9 cellular contexts compared by ENCODE assay signal in genomic region chr14:69682607-69683263, GRCh38.
DNase-seq lines count a peak whose midpoint lies in the region; ATAC-seq and TF ChIP-seq lines count a peak whose summit lies in the region.
"Had no signal": no experiment of that assay in that cellular context is flagged by ENCODE, and none has a peak within 500 bp of the region (broad histone marks: within the 10 kb centered on the region; RNA-seq: fewer than 3 reads in every experiment).

No MANE protein-coding gene starts in this region.

- peaks cover 51 to 60% of the 10 kb centered on the region in 2 donors for H3K4me1 Mint-ChIP-seq in effector memory CD8-positive, alpha-beta T cell (ENCODE audit: low read depth in 2 of 2)

- DNase-seq in Peyer's patch (no peak), NCI-H446 treated with DMSO at 0.1 percent for 48 hours (lab: John Stamatoyannopoulos, UW) (no peak)
- DNase-seq in effector memory CD8-positive, alpha-beta T cell: no peak
- no peak for DNase-seq in activated CD4-positive, CD25-positive, alpha-beta regulatory T cell treated with anti-CD3 and anti-CD28 coated beads, Interleukin-2, amount 50 U/mL, for 72 hours
- DNase-seq: NCI-H1092 had no signal

- H3K27ac Mint-ChIP-seq in effector memory CD8-positive, alpha-beta T cell: peak overlapping the region; percentile 15 to 81
- H3K27ac Mint-ChIP-seq: WTC11 had no signal

- peaks cover 38% of the 10 kb centered on the region for H3K36me3 Mint-ChIP-seq in effector memory CD8-positive, alpha-beta T cell (ENCODE audit: insufficient read depth)
- H3K36me3 Mint-ChIP-seq: WTC11 had no signal

- H3K27ac ChIP-seq in Peyer's patch (peak overlapping the region in 3 of 4 donors; percentile 6 to 27 (median 17)), rectal smooth muscle tissue (ENCODE audit: low read depth, low read length) (peak overlapping the region; percentile 60)

- no peaks in the 10 kb centered on the region for H3K9me3 ChIP-seq in Peyer's patch

- no peak overlapping the region for H3K4me3 ChIP-seq in Peyer's patch
- no peak overlapping the region for H3K4me3 ChIP-seq in rectal smooth muscle tissue (ENCODE audit: low read length)

- H3K27me3 ChIP-seq in Peyer's patch: no peaks in the 10 kb centered on the region
- no peaks in the 10 kb centered on the region for H3K27me3 ChIP-seq in rectal smooth muscle tissue (ENCODE audit: control insufficient read depth, insufficient read depth, low read length)

- no peak overlapping the region for H3K9ac ChIP-seq in rectal smooth muscle tissue (ENCODE audit: low read length)

- no peak for TF ChIP-seq POLR2A in Peyer's patch (IDR thresholded peaks at IDR 0.05)

- H3K36me3 ChIP-seq in Peyer's patch (no peaks in the 10 kb centered on the region), rectal smooth muscle tissue (ENCODE audit: control insufficient read depth, insufficient read depth, low read length) (no peaks in the 10 kb centered on the region)

- ATAC-seq in GM18498 (IDR thresholded peaks at IDR 0.05; ENCODE audit: unreplicated experiment): peak; percentile 69
- peak; percentile 59 for ATAC-seq in effector memory CD8-positive, alpha-beta T cell (replicated peaks)
- no peak for ATAC-seq in HG03565 (IDR thresholded peaks at IDR 0.05; ENCODE audit: unreplicated experiment)
- ATAC-seq: WTC11 had no signal

- no peak for TF ChIP-seq CTCF in Peyer's patch (IDR thresholded peaks at IDR 0.05)

- H3K4me1 ChIP-seq in Peyer's patch (peaks cover 0 to 40% (median 25%) of the 10 kb centered on the region in 4 donors), rectal smooth muscle tissue (ENCODE audit: control insufficient read depth, insufficient read depth, low read length) (peaks cover 24% of the 10 kb centered on the region)

- H3K4me3 Mint-ChIP-seq in effector memory CD8-positive, alpha-beta T cell: peak overlapping the region; percentile 6 to 14
- H3K4me3 Mint-ChIP-seq: WTC11 had no signal

- no peaks in the 10 kb centered on the region for H3K9me3 Mint-ChIP-seq in effector memory CD8-positive, alpha-beta T cell
- H3K9me3 Mint-ChIP-seq: WTC11 had no signal

- no peaks in the 10 kb centered on the region for H3K27me3 Mint-ChIP-seq in effector memory CD8-positive, alpha-beta T cell
